Comparison of ENCODE assay signal across 9 cellular contexts in genomic region chr11:115324569-115325432, GRCh38.
DNase-seq lines count a peak whose midpoint lies in the region; ATAC-seq, FAIRE-seq and TF ChIP-seq lines count a peak whose summit lies in the region.
"Had no signal": no experiment of that assay in that cellular context is flagged by ENCODE, and none has a peak within 500 bp of the region (broad histone marks: within the 10 kb centered on the region; RNA-seq: fewer than 3 reads in every experiment).

No MANE protein-coding gene starts in this region.

- H3K27ac ChIP-seq in heart right ventricle = no peak overlapping the region

- TF ChIP-seq CTCF in BE2C (IDR thresholded peaks at IDR 0.05; ENCODE audit: low read depth, low read length) (peak; percentile 95), heart right ventricle (IDR thresholded peaks at IDR 0.05) (peak; percentile 64 to 88 (median 78)), retinal pigment epithelial cell (conservative IDR thresholded peaks at IDR 0.05; ENCODE audit: low read depth, low read length) (peak; percentile 86)

- H3K27me3 Mint-ChIP-seq in activated naive CD8-positive, alpha-beta T cell treated with anti-CD3 and anti-CD28 coated beads, Interleukin-2, amount 50 U/mL, for 24 hours = no peaks in the 10 kb centered on the region

- DNase-seq in BE2C = peak; percentile 33
- DNase-seq in GM18507 (ENCODE audit: extremely low spot score, insufficient read length, low read depth) = peak; percentile 23
- peak; percentile 57 to 79 for DNase-seq in NCI-H446 (lab: John Stamatoyannopoulos, UW)
- peak; percentile 2 for DNase-seq in activated naive CD8-positive, alpha-beta T cell treated with anti-CD3 and anti-CD28 coated beads, Interleukin-2, amount 50 U/mL, for 24 hours
- peak in 1 of 2 donors; percentile 16 for DNase-seq in heart right ventricle
- DNase-seq in retinal pigment epithelial cell (ENCODE audit: low read depth) = no peak

- H3K36me3 ChIP-seq in BE2C (peaks cover 6% of the 10 kb centered on the region; the same call in 1 of the 2 replicates), heart right ventricle (no peaks in the 10 kb centered on the region)

- H3K4me3 ChIP-seq in BE2C (ENCODE audit: low read depth, low read length) = no peak overlapping the region
- peak overlapping the region in 2 of 10 donors; percentile 17 to 22 for H3K4me3 ChIP-seq in heart right ventricle
- H3K4me3 ChIP-seq in retinal pigment epithelial cell (ENCODE audit: low read length) = no peak overlapping the region

- H3K4me1 ChIP-seq in BE2C = peaks cover 23% of the 10 kb centered on the region
- H3K4me1 ChIP-seq in heart right ventricle = peaks cover 0 to 6% (median 0%) of the 10 kb centered on the region in 9 donors

- H3K4me3 Mint-ChIP-seq in activated naive CD8-positive, alpha-beta T cell treated with anti-CD3 and anti-CD28 coated beads, Interleukin-2, amount 50 U/mL, for 24 hours = no peak overlapping the region
- H3K4me3 Mint-ChIP-seq: IgD-negative memory B cell had no signal

- H3K9me3 Mint-ChIP-seq in activated naive CD8-positive, alpha-beta T cell treated with anti-CD3 and anti-CD28 coated beads, Interleukin-2, amount 50 U/mL, for 24 hours = no peaks in the 10 kb centered on the region
- H3K9me3 Mint-ChIP-seq: IgD-negative memory B cell had no signal

- no peak overlapping the region for H3K27ac Mint-ChIP-seq in activated naive CD8-positive, alpha-beta T cell treated with anti-CD3 and anti-CD28 coated beads, Interleukin-2, amount 50 U/mL, for 24 hours
- H3K27ac Mint-ChIP-seq: IgD-negative memory B cell had no signal

- FAIRE-seq in GM18507 (lab: Jason Lieb, UNC) = peak; percentile 87

- no peaks in the 10 kb centered on the region for H3K36me3 Mint-ChIP-seq in activated naive CD8-positive, alpha-beta T cell treated with anti-CD3 and anti-CD28 coated beads, Interleukin-2, amount 50 U/mL, for 24 hours (ENCODE audit: low read depth)
- H3K36me3 Mint-ChIP-seq: IgD-negative memory B cell had no signal

- ATAC-seq in HG03280 (IDR thresholded peaks at IDR 0.05; ENCODE audit: unreplicated experiment) (peak; percentile 90), heart right ventricle (peak; percentile 49 to 91 (median 71)), HG02840 (IDR thresholded peaks at IDR 0.05; ENCODE audit: low FRiP score, unreplicated experiment) (no peak)
- ATAC-seq in activated naive CD8-positive, alpha-beta T cell treated with anti-CD3 and anti-CD28 coated beads, Interleukin-2, amount 50 U/mL, for 24 hours = peak; percentile 43

- intact Hi-C loops in heart right ventricle (cut with DNase I) = loop anchor here in 8 of 10 donors (2.0 to 10.0 kb wide), 6 partner anchors 892 to 1370 kb away; no protein-coding TSS in a partner anchor

- no peaks in the 10 kb centered on the region for H3K4me1 Mint-ChIP-seq in activated naive CD8-positive, alpha-beta T cell treated with anti-CD3 and anti-CD28 coated beads, Interleukin-2, amount 50 U/mL, for 24 hours

- H3K27me3 ChIP-seq in BE2C (no peaks in the 10 kb centered on the region), heart right ventricle (no peaks in the 10 kb centered on the region)

- H3K9me3 ChIP-seq in BE2C = no peaks in the 10 kb centered on the region; the same call in 1 of the 2 replicates
- no peaks in the 10 kb centered on the region for H3K9me3 ChIP-seq in heart right ventricle

- 46 to 55% methylated on average over 12 of the region's 12 CpGs for WGBS in heart right ventricle, 2 donors
